ENCODE assay signal across 24 cellular contexts in the genomic region with DNA sequence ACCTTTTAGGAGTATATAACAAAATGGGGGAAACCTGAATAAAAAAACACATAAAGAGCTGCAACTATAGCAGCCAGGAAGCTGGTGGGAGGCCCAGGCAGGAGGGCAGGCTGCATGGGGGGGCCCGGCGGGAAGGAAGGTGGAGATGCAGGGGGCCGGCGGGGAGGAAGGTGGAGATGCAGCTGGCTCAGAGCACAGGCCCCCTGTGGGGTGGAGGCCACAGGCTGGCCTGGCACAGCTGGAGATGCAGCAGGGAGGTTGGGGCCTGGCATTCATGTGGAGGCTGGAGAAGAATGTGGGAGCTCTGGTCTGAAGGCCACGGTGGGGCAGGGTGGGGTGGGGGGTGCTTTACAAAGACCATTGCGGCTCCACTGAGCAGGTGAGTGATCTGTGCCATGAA.
"Had no signal": no experiment of that assay in that cellular context is flagged by ENCODE, and none has a peak within 500 bp of the region (broad histone marks: within the 10 kb centered on the region; RNA-seq: fewer than 3 reads in every experiment).

No MANE protein-coding gene starts in this region.

- ATAC-seq: activated CD4-positive, CD25-positive, alpha-beta regulatory T cell treated with anti-CD3 and anti-CD28 coated beads, Interleukin-2, amount 50 U/mL, for 24 hours; activated CD8-positive, alpha-beta T cell treated with anti-CD3 and anti-CD28 coated beads, Interleukin-2, amount 10 ng/mL, durations not matched to agents 7 days and 5 days; esophagus mucosa; gastroesophageal sphincter; heart right ventricle; left cardiac atrium; lower lobe of right lung; naive thymus-derived CD8-positive, alpha-beta T cell; stimulated activated memory B cell treated with anti-CD40 and anti-IgM and Interleukin-4, amounts not matched to agents 10 μg/mL and 1 μg/mL and 100 μg/mL, for 72 hours had no signal

- H3K9me3 Mint-ChIP-seq: activated CD4-positive, alpha-beta T cell treated with anti-CD3 and anti-CD28 coated beads, Interleukin-2, amount 10 ng/mL, durations not matched to agents 7 days and 5 days; brain; naive thymus-derived CD8-positive, alpha-beta T cell; stimulated activated memory B cell treated with anti-CD40 and anti-IgM and Interleukin-4, amounts not matched to agents 10 μg/mL and 1 μg/mL and 100 μg/mL, for 72 hours had no signal

- H3K27me3 ChIP-seq: gastroesophageal sphincter, heart right ventricle, neutrophil, sigmoid colon, upper lobe of left lung had no signal

- H3K4me1 ChIP-seq: gastroesophageal sphincter, lower lobe of right lung, sigmoid colon, upper lobe of left lung had no signal

- DNase-seq: activated CD4-positive, alpha-beta T cell treated with anti-CD3 and anti-CD28 coated beads, Interleukin-2, amount 10 ng/mL, durations not matched to agents 7 days and 5 days; activated CD8-positive, alpha-beta memory T cell treated with anti-CD3 and anti-CD28 coated beads, Interleukin-2, amount 50 U/mL, for 4 hours; activated gamma-delta T cell treated with Interleukin-2 at 50 U/mL for 16 hours; activated T-cell treated with anti-CD3 and anti-CD28 coated beads, Interleukin-2, amount 50 U/mL, for 48 hours; anterior cingulate cortex; caudate nucleus; heart right ventricle; left cardiac atrium; lower lobe of right lung; naive thymus-derived CD8-positive, alpha-beta T cell; sigmoid colon; stimulated activated CD4-positive, alpha-beta T cell treated with anti-CD3 and anti-CD28 coated beads, Interleukin-4, amount 100 ng/mL, for 24 hours; T-helper 1 cell; T-helper 9 cell had no signal

- H3K4me1 Mint-ChIP-seq: activated CD4-positive, alpha-beta T cell treated with anti-CD3 and anti-CD28 coated beads, Interleukin-2, amount 10 ng/mL, durations not matched to agents 7 days and 5 days; stimulated activated memory B cell treated with anti-CD40 and anti-IgM and Interleukin-4, amounts not matched to agents 10 μg/mL and 1 μg/mL and 100 μg/mL, for 72 hours had no signal

- H3K4me3 Mint-ChIP-seq: activated CD4-positive, alpha-beta T cell treated with anti-CD3 and anti-CD28 coated beads, Interleukin-2, amount 10 ng/mL, durations not matched to agents 7 days and 5 days; activated CD8-positive, alpha-beta T cell treated with anti-CD3 and anti-CD28 coated beads, Interleukin-2, amount 10 ng/mL, durations not matched to agents 7 days and 5 days; brain; naive thymus-derived CD8-positive, alpha-beta T cell; stimulated activated memory B cell treated with anti-CD40 and anti-IgM and Interleukin-4, amounts not matched to agents 10 μg/mL and 1 μg/mL and 100 μg/mL, for 72 hours had no signal

- H3K4me3 ChIP-seq: coronary artery, gastroesophageal sphincter, heart right ventricle, lower lobe of right lung, sigmoid colon, thoracic aorta, upper lobe of left lung had no signal

- H3K9me3 ChIP-seq: gastroesophageal sphincter, heart right ventricle, lower lobe of right lung, neutrophil, sigmoid colon, thoracic aorta, upper lobe of left lung had no signal

- H3K27ac Mint-ChIP-seq: activated CD4-positive, alpha-beta T cell treated with anti-CD3 and anti-CD28 coated beads, Interleukin-2, amount 10 ng/mL, durations not matched to agents 7 days and 5 days; stimulated activated memory B cell treated with anti-CD40 and anti-IgM and Interleukin-4, amounts not matched to agents 10 μg/mL and 1 μg/mL and 100 μg/mL, for 72 hours had no signal

- H3K27me3 Mint-ChIP-seq: activated CD4-positive, alpha-beta T cell treated with anti-CD3 and anti-CD28 coated beads, Interleukin-2, amount 10 ng/mL, durations not matched to agents 7 days and 5 days; brain; naive thymus-derived CD8-positive, alpha-beta T cell; stimulated activated memory B cell treated with anti-CD40 and anti-IgM and Interleukin-4, amounts not matched to agents 10 μg/mL and 1 μg/mL and 100 μg/mL, for 72 hours had no signal

- H3K27ac ChIP-seq: coronary artery, gastroesophageal sphincter, heart right ventricle, lower lobe of right lung, neutrophil, sigmoid colon, thoracic aorta, upper lobe of left lung had no signal
